1 cellular context compared by ENCODE assay signal in genomic region chr18:574456-575228, GRCh38.
TF ChIP-seq lines count a peak whose summit lies in the region.

No MANE protein-coding gene starts in this region.

TF ChIP-seq in WTC11, 78 proteins besides CTCF, POLR2A, EP300 and RAD21 (continued from another document):
- TF ChIP-seq PRDM15 (CRISPR knock-in tag; IDR thresholded peaks at IDR 0.05), result peak; percentile 23; the same call in 1 of the 2 replicates
- TF ChIP-seq CREM (CRISPR knock-in tag; IDR thresholded peaks at IDR 0.05), result no peak
